ENCODE assay signal across 23 cellular contexts in genomic region chr2:156852681-156853080, GRCh38.
"Had no signal": no experiment of that assay in that cellular context is flagged by ENCODE, and none has a peak within 500 bp of the region (broad histone marks: within the 10 kb centered on the region; RNA-seq: fewer than 3 reads in every experiment).

No MANE protein-coding gene starts in this region.

- H3K9me3 ChIP-seq: esophagus squamous epithelium, psoas muscle, testis, tibial artery, vagina had no signal

- H3K4me1 ChIP-seq: esophagus squamous epithelium, psoas muscle, sigmoid colon, testis, tibial artery, vagina had no signal

- H3K4me1 Mint-ChIP-seq: endodermal cell; immature natural killer cell; naive thymus-derived CD8-positive, alpha-beta T cell; nephron progenitor cell; stimulated activated effector memory CD8-positive, alpha-beta T cell treated with anti-CD3 and anti-CD28 coated beads, Interleukin-12 subunit alpha, Interleukin-12 subunit beta, amount 100 ng/mL, for 72 hours had no signal

- H3K4me3 ChIP-seq: esophagus squamous epithelium, psoas muscle, sigmoid colon, testis, tibial artery, vagina had no signal

- H3K27me3 Mint-ChIP-seq: dendritic cell treated with granulocyte-macrophage colony-stimulating factor and Interleukin-4, amounts not matched to agents 40 ng/mL and 50 ng/mL, for 4 days had no signal

- H3K36me3 Mint-ChIP-seq: immature natural killer cell; naive thymus-derived CD8-positive, alpha-beta T cell; stimulated activated effector memory CD8-positive, alpha-beta T cell treated with anti-CD3 and anti-CD28 coated beads, Interleukin-12 subunit alpha, Interleukin-12 subunit beta, amount 100 ng/mL, for 72 hours had no signal

- DNase-seq: effector CD8-positive, alpha-beta T cell; endodermal cell; erythroblast; esophagus squamous epithelium; hypothalamus; immature natural killer cell; islet precursor cell; naive thymus-derived CD8-positive, alpha-beta T cell; nephron progenitor cell; nucleus accumbens; posterior cingulate gyrus; psoas muscle; right cardiac atrium; sigmoid colon; stimulated activated CD4-positive, alpha-beta T cell treated with anti-CD3 and anti-CD28 coated beads, Interleukin-2, amount 100 ng/mL, for 24 hours; stimulated activated CD4-positive, alpha-beta T cell treated with anti-CD3 and anti-CD28 coated beads, Interleukin-4, amount 100 ng/mL, for 24 hours; stimulated activated naive CD8-positive, alpha-beta T cell treated with anti-CD3 and anti-CD28 coated beads, Interleukin-15, Interleukin-2, amounts not matched to agents 100 U/mL and 50 U/mL, for 24 hours; substantia nigra; testis; tibial artery had no signal

- H3K36me3 ChIP-seq: esophagus squamous epithelium, sigmoid colon, tibial artery, vagina had no signal

- ATAC-seq: naive thymus-derived CD8-positive, alpha-beta T cell; psoas muscle; right cardiac atrium; stimulated activated effector memory CD8-positive, alpha-beta T cell treated with anti-CD3 and anti-CD28 coated beads, Interleukin-12 subunit alpha, Interleukin-12 subunit beta, amount 100 ng/mL, for 72 hours; stimulated activated naive CD8-positive, alpha-beta T cell treated with anti-CD3 and anti-CD28 coated beads, Interleukin-15, Interleukin-2, amounts not matched to agents 100 U/mL and 50 U/mL, for 24 hours had no signal

- H3K4me3 Mint-ChIP-seq: dendritic cell treated with granulocyte-macrophage colony-stimulating factor and Interleukin-4, amounts not matched to agents 40 ng/mL and 50 ng/mL, for 4 days; endodermal cell; immature natural killer cell; naive thymus-derived CD8-positive, alpha-beta T cell; nephron progenitor cell; stimulated activated effector memory CD8-positive, alpha-beta T cell treated with anti-CD3 and anti-CD28 coated beads, Interleukin-12 subunit alpha, Interleukin-12 subunit beta, amount 100 ng/mL, for 72 hours had no signal

- H3K27me3 ChIP-seq: esophagus squamous epithelium, sigmoid colon, testis, tibial artery, vagina had no signal

- H3K27ac ChIP-seq: esophagus squamous epithelium, psoas muscle, sigmoid colon, testis, tibial artery, vagina had no signal

- H3K9me3 Mint-ChIP-seq: dendritic cell treated with granulocyte-macrophage colony-stimulating factor and Interleukin-4, amounts not matched to agents 40 ng/mL and 50 ng/mL, for 4 days; endodermal cell; stimulated activated effector memory CD8-positive, alpha-beta T cell treated with anti-CD3 and anti-CD28 coated beads, Interleukin-12 subunit alpha, Interleukin-12 subunit beta, amount 100 ng/mL, for 72 hours had no signal

- H3K27ac Mint-ChIP-seq: dendritic cell treated with granulocyte-macrophage colony-stimulating factor and Interleukin-4, amounts not matched to agents 40 ng/mL and 50 ng/mL, for 4 days; endodermal cell; immature natural killer cell; naive thymus-derived CD8-positive, alpha-beta T cell; nephron progenitor cell; stimulated activated effector memory CD8-positive, alpha-beta T cell treated with anti-CD3 and anti-CD28 coated beads, Interleukin-12 subunit alpha, Interleukin-12 subunit beta, amount 100 ng/mL, for 72 hours had no signal
